Comparison of ENCODE assay signal across 23 cellular contexts in the genomic region with DNA sequence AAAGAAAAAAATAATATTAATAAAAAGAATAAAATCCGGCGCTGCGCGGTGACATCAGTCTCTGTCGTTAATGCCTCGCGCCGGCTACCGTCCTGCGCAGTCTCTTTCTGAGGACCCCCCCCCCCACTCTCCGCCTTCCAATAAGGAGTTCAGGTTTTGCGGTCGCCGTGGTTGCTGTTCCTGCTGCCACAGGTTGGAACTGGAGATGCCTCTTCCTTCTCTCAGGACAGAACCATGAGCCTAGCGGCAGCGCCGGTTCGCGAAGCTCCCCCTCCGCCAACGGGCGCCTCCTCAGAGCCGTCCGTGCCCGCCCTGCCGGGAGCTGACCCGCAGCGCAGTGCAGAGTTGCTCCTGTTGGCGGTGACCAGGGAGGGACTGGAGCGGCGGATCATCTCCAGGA.
A peak's percentile ranks its signal among the peaks of the same experiment; 100 is the strongest.
DNase-seq lines count a peak whose midpoint lies in the region; ATAC-seq, FAIRE-seq and TF ChIP-seq lines count a peak whose summit lies in the region.
"Had no signal": no experiment of that assay in that cellular context is flagged by ENCODE, and none has a peak within 500 bp of the region (broad histone marks: within the 10 kb centered on the region; RNA-seq: fewer than 3 reads in every experiment).

No MANE protein-coding gene starts in this region.

- in situ Hi-C loops in K562 (cut with MboI): no loop called here

- no TSS peak for BruUV-seq in K562 (replicated peaks; lab: Mats Ljungman, UMichigan)

- no peaks in the 10 kb centered on the region for H3K9me1 ChIP-seq in K562 (ENCODE audit: control insufficient read depth, insufficient read depth, low read length)

- no peaks in the 10 kb centered on the region for H3K36me3 ChIP-seq in K562 (ENCODE audit: control insufficient read depth, insufficient read depth, low read length)
- H3K36me3 ChIP-seq in WERI-Rb-1: no peaks in the 10 kb centered on the region
- no peaks in the 10 kb centered on the region for H3K36me3 ChIP-seq in esophagus muscularis mucosa
- H3K36me3 ChIP-seq: BLaER1 had no signal

- peak; percentile 69 for DNase-seq in NCI-H82 (lab: John Stamatoyannopoulos, UW)
- DNase-seq in NCI-H82 treated with DMSO at 0.1 percent for 48 hours (lab: John Stamatoyannopoulos, UW; ENCODE audit: unreplicated experiment): no peak
- DNase-seq in NCI-H510A (lab: John Stamatoyannopoulos, UW): peak; percentile 31
- DNase-seq in K562 (ENCODE audit: extremely low read depth in 1 of 4, low spot score in 3 of 4): peak in 1 of 4 experiments; percentile 3
- DNase-seq in urothelium cell line (ENCODE audit: low spot score): peak; percentile 80
- no peak for DNase-seq in WERI-Rb-1
- no peak for DNase-seq in esophagus muscularis mucosa (ENCODE audit: extremely low spot score)
- no peak for DNase-seq in NCI-H524 (lab: John Stamatoyannopoulos, UW)
- DNase-seq: CD4-positive, CD25-positive, alpha-beta regulatory T cell; DMS53; GDM1; Karpas-422; NCI-H1092 treated with DMSO at 0.1 percent for 48 hours; NCI-H1436; NCI-H187; Right ventricle myocardium superior; RPMI8226; SW 1271 had no signal

- H3K27ac ChIP-seq in K562 (ENCODE audit: extremely low read depth, low read depth, low read length) (no peak overlapping the region), WERI-Rb-1 (no peak overlapping the region), esophagus muscularis mucosa (replicated peaks in 1 of 4) (no peak overlapping the region)
- H3K27ac ChIP-seq: BLaER1 had no signal

- H3K79me2 ChIP-seq in K562 (ENCODE audit: control insufficient read depth, insufficient read depth, low read length): no peaks in the 10 kb centered on the region

- 10% methylated on average over 28 of the region's 31 CpGs for WGBS in K562 (ENCODE audit: insufficient coverage, low coverage, missing lambda C conversion rate)
- WGBS in esophagus muscularis mucosa: 55% methylated on average over 16 of the region's 31 CpGs

- H3K27me3 ChIP-seq in K562 (ENCODE audit: control insufficient read depth in 2 of 2, insufficient read depth in 2 of 2, low read length in 2 of 2): no peaks in the 10 kb centered on the region
- H3K27me3 ChIP-seq in WERI-Rb-1 (ENCODE audit: insufficient read depth, low read depth, severe bottlenecking): peaks cover 8% of the 10 kb centered on the region
- H3K27me3 ChIP-seq in esophagus muscularis mucosa: peaks cover 0 to 8% (median 0%) of the 10 kb centered on the region in 4 donors
- H3K27me3 ChIP-seq: BLaER1 had no signal

- H3K4me2 ChIP-seq in K562 (ENCODE audit: insufficient read depth, low read length): 0 out of 2 replicates have a peak overlapping the region, but pooled peaks have one; percentile 0
- H3K4me2 ChIP-seq: BLaER1 had no signal

- H3K4me1 ChIP-seq in K562 (replicated peaks in 1 of 2; ENCODE audit: control insufficient read depth in 2 of 2, insufficient read depth in 2 of 2, low read length in 2 of 2): no peaks in the 10 kb centered on the region
- no peaks in the 10 kb centered on the region for H3K4me1 ChIP-seq in esophagus muscularis mucosa
- H3K4me1 ChIP-seq: BLaER1 had no signal

- FAIRE-seq in K562 (lab: Jason Lieb, UNC) (no peak), urothelium cell line (lab: Jason Lieb, UNC) (no peak)
- FAIRE-seq: GM12892, GM19239, H1 had no signal

- H4K20me1 ChIP-seq in K562 (replicated peaks; ENCODE audit: control insufficient read depth, insufficient read depth, low read length): no peaks in the 10 kb centered on the region
- H4K20me1 ChIP-seq: BLaER1 had no signal

- peak overlapping the region; percentile 10; the same call in 1 of the 2 replicates for H3K4me3 ChIP-seq in K562
- H3K4me3 ChIP-seq in WERI-Rb-1 (ENCODE audit: low read depth, low read length): no peak overlapping the region
- H3K4me3 ChIP-seq in esophagus muscularis mucosa: no peak overlapping the region
- H3K4me3 ChIP-seq: BLaER1 had no signal

- TF ChIP-seq EP300 in K562 (IDR thresholded peaks at IDR 0.05; ENCODE audit: low read length) (no peak), esophagus muscularis mucosa (IDR thresholded peaks at IDR 0.05) (no peak)

- POLR2A ChIA-PET in K562 (lab: Yijun Ruan, JAX): no interaction called here

- no peaks in the 10 kb centered on the region for H3K9me3 ChIP-seq in K562 (replicated peaks; ENCODE audit: control insufficient read depth, insufficient read depth, low read depth, low read length)
- H3K9me3 ChIP-seq in WERI-Rb-1 (ENCODE audit: severe bottlenecking): no peaks in the 10 kb centered on the region
- H3K9me3 ChIP-seq in esophagus muscularis mucosa: peaks cover 0 to 6% (median 0%) of the 10 kb centered on the region in 4 donors

- no peak overlapping the region for H3K9ac ChIP-seq in K562 (ENCODE audit: insufficient read depth in 1 of 2, low read depth in 2 of 2, low read length in 2 of 2)
- H3K9ac ChIP-seq: BLaER1 had no signal

- no peak for ATAC-seq in K562
- ATAC-seq: HCT116 had no signal

- TF ChIP-seq POLR2A in K562 (conservative IDR thresholded peaks at IDR 0.05) (no peak), esophagus muscularis mucosa (IDR thresholded peaks at IDR 0.05; ENCODE audit: low read depth) (no peak)

- intact Hi-C loops in K562 (cut with micrococcal nuclease): no loop called here
- intact Hi-C loops in esophagus muscularis mucosa (cut with DNase I): no loop called here

- CTCF ChIA-PET in K562 (lab: Yijun Ruan, JAX; ENCODE audit: low intra/inter-chr PET ratio): no interaction called here

- H2AFZ ChIP-seq in K562 (ENCODE audit: low read depth, low read length): no peak overlapping the region

- no peak for TF ChIP-seq RAD21 in K562 (CRISPR knock-in tag; conservative IDR thresholded peaks at IDR 0.05 in 1 of 2, IDR thresholded peaks at IDR 0.05 in 1 of 2)

- no peak for TF ChIP-seq CTCF in K562 (IDR thresholded peaks at IDR 0.05 in 2 of 3, conservative IDR thresholded peaks at IDR 0.05 in 1 of 3; ENCODE audit: insufficient read depth in 2 of 3, low read depth in 1 of 3, low read length in 3 of 3)
- no peak for TF ChIP-seq CTCF in WERI-Rb-1 (IDR thresholded peaks at IDR 0.05; ENCODE audit: low read depth, low read length)
- no peak for TF ChIP-seq CTCF in esophagus muscularis mucosa (IDR thresholded peaks at IDR 0.05)

TF ChIP-seq in K562, 482 proteins besides CTCF, POLR2A, EP300 and RAD21:
- TF ChIP-seq, protein P1, sequence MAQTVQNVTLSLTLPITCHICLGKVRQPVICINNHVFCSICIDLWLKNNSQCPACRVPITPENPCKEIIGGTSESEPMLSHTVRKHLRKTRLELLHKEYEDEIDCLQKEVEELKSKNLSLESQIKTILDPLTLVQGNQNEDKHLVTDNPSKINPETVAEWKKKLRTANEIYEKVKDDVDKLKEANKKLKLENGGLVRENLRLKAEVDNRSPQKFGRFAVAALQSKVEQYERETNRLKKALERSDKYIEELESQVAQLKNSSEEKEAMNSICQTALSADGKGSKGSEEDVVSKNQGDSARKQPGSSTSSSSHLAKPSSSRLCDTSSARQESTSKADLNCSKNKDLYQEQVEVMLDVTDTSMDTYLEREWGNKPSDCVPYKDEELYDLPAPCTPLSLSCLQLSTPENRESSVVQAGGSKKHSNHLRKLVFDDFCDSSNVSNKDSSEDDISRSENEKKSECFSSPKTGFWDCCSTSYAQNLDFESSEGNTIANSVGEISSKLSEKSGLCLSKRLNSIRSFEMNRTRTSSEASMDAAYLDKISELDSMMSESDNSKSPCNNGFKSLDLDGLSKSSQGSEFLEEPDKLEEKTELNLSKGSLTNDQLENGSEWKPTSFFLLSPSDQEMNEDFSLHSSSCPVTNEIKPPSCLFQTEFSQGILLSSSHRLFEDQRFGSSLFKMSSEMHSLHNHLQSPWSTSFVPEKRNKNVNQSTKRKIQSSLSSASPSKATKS (CRISPR knock-in tag; IDR thresholded peaks at IDR 0.05): no peak
- TF ChIP-seq ZNF695 (CRISPR knock-in tag; IDR thresholded peaks at IDR 0.05) (no peak), PHF8 (IDR thresholded peaks at IDR 0.05; ENCODE audit: borderline replicate concordance, low read length) (peak; percentile 14; the same call in 1 of the 2 replicates), ATF1 (CRISPR knock-in tag; IDR thresholded peaks at IDR 0.05) (no peak), ATF1 (tag; IDR thresholded peaks at IDR 0.05) (peak; percentile 79), SRSF9 (IDR thresholded peaks at IDR 0.05; ENCODE audit: borderline replicate concordance, low read depth, low read length) (no peak), CREB1 (IDR thresholded peaks at IDR 0.05) (no peak), CREB1 (CRISPR knock-in tag; IDR thresholded peaks at IDR 0.05) (no peak), NRF1 (conservative IDR thresholded peaks at IDR 0.05 in 1 of 2, IDR thresholded peaks at IDR 0.05 in 1 of 2) (peak; percentile 21 to 37; a peak in 1 of 4 replicates), ZNF174 (CRISPR knock-in tag; IDR thresholded peaks at IDR 0.05) (no peak), CREM (IDR thresholded peaks at IDR 0.05; ENCODE audit: low read depth) (0 out of 2 replicates have a peak, but pooled peaks have one; percentile 31)
- TF ChIP-seq, protein P2, sequence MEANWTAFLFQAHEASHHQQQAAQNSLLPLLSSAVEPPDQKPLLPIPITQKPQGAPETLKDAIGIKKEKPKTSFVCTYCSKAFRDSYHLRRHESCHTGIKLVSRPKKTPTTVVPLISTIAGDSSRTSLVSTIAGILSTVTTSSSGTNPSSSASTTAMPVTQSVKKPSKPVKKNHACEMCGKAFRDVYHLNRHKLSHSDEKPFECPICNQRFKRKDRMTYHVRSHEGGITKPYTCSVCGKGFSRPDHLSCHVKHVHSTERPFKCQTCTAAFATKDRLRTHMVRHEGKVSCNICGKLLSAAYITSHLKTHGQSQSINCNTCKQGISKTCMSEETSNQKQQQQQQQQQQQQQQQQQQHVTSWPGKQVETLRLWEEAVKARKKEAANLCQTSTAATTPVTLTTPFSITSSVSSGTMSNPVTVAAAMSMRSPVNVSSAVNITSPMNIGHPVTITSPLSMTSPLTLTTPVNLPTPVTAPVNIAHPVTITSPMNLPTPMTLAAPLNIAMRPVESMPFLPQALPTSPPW (CRISPR knock-in tag; IDR thresholded peaks at IDR 0.05): peak; percentile 33; the same call in 1 of the 2 replicates
- TF ChIP-seq, protein P3, sequence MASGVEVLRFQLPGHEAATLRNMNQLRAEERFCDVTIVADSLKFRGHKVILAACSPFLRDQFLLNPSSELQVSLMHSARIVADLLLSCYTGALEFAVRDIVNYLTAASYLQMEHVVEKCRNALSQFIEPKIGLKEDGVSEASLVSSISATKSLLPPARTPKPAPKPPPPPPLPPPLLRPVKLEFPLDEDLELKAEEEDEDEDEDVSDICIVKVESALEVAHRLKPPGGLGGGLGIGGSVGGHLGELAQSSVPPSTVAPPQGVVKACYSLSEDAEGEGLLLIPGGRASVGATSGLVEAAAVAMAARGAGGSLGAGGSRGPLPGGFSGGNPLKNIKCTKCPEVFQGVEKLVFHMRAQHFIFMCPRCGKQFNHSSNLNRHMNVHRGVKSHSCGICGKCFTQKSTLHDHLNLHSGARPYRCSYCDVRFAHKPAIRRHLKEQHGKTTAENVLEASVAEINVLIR (CRISPR knock-in tag; IDR thresholded peaks at IDR 0.05): peak; percentile 73

Comparison
In these comparisons a context has a peak if more than half of its experiments do, and no peak if none do; other contexts are left out.
1. DNase-seq: peak in NCI-H82 (single experiment), NCI-H510A (single experiment) and urothelium cell line (single experiment); none in NCI-H82 treated with DMSO at 0.1 percent for 48 hours (single experiment), WERI-Rb-1 (single experiment), esophagus muscularis mucosa (single experiment) and NCI-H524 (0 of 2).